Comparison of ENCODE assay signal across 1 cellular context in the genomic region with DNA sequence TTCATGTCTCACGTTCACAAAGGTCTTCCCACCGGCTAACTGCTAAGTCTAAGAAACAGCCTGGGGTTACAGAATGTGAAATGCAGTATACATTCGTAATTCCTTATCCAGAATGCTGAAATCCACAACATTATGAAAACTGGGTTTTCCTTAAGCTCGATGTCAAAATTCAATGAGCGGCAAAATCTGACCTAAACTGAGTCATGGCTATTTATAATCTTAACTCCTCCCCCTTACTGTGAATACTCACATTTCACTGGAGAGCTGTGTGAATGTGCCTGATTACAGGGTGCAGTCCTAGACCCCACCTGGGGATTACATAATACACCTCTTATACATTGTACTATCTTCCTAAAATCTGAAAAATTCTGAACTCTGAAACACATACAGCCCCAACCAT.
TF ChIP-seq lines count a peak whose summit lies in the region.

No MANE protein-coding gene starts in this region.

TF ChIP-seq in WTC11, 78 proteins besides CTCF, POLR2A, EP300 and RAD21 (continued from another document):
- TF ChIP-seq, protein P1, sequence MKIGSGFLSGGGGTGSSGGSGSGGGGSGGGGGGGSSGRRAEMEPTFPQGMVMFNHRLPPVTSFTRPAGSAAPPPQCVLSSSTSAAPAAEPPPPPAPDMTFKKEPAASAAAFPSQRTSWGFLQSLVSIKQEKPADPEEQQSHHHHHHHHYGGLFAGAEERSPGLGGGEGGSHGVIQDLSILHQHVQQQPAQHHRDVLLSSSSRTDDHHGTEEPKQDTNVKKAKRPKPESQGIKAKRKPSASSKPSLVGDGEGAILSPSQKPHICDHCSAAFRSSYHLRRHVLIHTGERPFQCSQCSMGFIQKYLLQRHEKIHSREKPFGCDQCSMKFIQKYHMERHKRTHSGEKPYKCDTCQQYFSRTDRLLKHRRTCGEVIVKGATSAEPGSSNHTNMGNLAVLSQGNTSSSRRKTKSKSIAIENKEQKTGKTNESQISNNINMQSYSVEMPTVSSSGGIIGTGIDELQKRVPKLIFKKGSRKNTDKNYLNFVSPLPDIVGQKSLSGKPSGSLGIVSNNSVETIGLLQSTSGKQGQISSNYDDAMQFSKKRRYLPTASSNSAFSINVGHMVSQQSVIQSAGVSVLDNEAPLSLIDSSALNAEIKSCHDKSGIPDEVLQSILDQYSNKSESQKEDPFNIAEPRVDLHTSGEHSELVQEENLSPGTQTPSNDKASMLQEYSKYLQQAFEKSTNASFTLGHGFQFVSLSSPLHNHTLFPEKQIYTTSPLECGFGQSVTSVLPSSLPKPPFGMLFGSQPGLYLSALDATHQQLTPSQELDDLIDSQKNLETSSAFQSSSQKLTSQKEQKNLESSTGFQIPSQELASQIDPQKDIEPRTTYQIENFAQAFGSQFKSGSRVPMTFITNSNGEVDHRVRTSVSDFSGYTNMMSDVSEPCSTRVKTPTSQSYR (CRISPR knock-in tag; IDR thresholded peaks at IDR 0.05): no peak
- TF ChIP-seq, protein P2, sequence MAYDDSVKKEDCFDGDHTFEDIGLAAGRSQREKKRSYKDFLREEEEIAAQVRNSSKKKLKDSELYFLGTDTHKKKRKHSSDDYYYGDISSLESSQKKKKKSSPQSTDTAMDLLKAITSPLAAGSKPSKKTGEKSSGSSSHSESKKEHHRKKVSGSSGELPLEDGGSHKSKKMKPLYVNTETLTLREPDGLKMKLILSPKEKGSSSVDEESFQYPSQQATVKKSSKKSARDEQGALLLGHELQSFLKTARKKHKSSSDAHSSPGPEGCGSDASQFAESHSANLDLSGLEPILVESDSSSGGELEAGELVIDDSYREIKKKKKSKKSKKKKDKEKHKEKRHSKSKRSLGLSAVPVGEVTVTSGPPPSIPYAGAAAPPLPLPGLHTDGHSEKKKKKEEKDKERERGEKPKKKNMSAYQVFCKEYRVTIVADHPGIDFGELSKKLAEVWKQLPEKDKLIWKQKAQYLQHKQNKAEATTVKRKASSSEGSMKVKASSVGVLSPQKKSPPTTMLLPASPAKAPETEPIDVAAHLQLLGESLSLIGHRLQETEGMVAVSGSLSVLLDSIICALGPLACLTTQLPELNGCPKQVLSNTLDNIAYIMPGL (CRISPR knock-in tag; IDR thresholded peaks at IDR 0.05): no peak
- no peak for TF ChIP-seq HMGA2 (CRISPR knock-in tag; IDR thresholded peaks at IDR 0.05)
- TF ChIP-seq IRF2 (CRISPR knock-in tag; IDR thresholded peaks at IDR 0.05; ENCODE audit: borderline replicate concordance, low read depth): no peak
- TF ChIP-seq CREB1 (CRISPR knock-in tag; IDR thresholded peaks at IDR 0.05): no peak
- no peak for TF ChIP-seq ZNF416 (CRISPR knock-in tag; IDR thresholded peaks at IDR 0.05)
- no peak for TF ChIP-seq JUN (CRISPR knock-in tag; IDR thresholded peaks at IDR 0.05)
- TF ChIP-seq, protein P3, sequence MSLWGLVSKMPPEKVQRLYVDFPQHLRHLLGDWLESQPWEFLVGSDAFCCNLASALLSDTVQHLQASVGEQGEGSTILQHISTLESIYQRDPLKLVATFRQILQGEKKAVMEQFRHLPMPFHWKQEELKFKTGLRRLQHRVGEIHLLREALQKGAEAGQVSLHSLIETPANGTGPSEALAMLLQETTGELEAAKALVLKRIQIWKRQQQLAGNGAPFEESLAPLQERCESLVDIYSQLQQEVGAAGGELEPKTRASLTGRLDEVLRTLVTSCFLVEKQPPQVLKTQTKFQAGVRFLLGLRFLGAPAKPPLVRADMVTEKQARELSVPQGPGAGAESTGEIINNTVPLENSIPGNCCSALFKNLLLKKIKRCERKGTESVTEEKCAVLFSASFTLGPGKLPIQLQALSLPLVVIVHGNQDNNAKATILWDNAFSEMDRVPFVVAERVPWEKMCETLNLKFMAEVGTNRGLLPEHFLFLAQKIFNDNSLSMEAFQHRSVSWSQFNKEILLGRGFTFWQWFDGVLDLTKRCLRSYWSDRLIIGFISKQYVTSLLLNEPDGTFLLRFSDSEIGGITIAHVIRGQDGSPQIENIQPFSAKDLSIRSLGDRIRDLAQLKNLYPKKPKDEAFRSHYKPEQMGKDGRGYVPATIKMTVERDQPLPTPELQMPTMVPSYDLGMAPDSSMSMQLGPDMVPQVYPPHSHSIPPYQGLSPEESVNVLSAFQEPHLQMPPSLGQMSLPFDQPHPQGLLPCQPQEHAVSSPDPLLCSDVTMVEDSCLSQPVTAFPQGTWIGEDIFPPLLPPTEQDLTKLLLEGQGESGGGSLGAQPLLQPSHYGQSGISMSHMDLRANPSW (CRISPR knock-in tag; conservative IDR thresholded peaks at IDR 0.05; ENCODE audit: low read depth): no peak
